29 cellular contexts compared by ENCODE assay signal in genomic region chr7:135770139-135770710, GRCh38. TPM values are rescaled to one million over a fixed set of nuclear protein-coding genes. Genes with fewer than 3 reads are reported as not detected.
A peak's percentile ranks its signal among the peaks of the same experiment; 100 is the strongest.
DNase-seq lines count a peak whose midpoint lies in the region; ATAC-seq and TF ChIP-seq lines count a peak whose summit lies in the region.
"Had no signal": no experiment of that assay in that cellular context is flagged by ENCODE, and none has a peak within 500 bp of the region (broad histone marks: within the 10 kb centered on the region; RNA-seq: fewer than 3 reads in every experiment).

No MANE protein-coding gene starts in this region.

- H3K79me1 ChIP-seq in H9 (ENCODE audit: insufficient read depth, low read depth, low read length, poor library complexity, severe bottlenecking): no peaks in the 10 kb centered on the region

- H3K4me2 ChIP-seq in H9 (ENCODE audit: insufficient read depth, insufficient read length, low read length): no peak overlapping the region
- H3K4me2 ChIP-seq: A549, hepatocyte had no signal

- no peak overlapping the region for H2BK12ac ChIP-seq in H9 (ENCODE audit: insufficient read length, low read depth, low read length)

- no peak overlapping the region for H4K91ac ChIP-seq in H9 (ENCODE audit: insufficient read length, low read depth, low read length)

- H3K4me1 ChIP-seq in left ventricle myocardium inferior (peaks cover 40% of the 10 kb centered on the region), thoracic aorta (ENCODE audit: control insufficient read depth in 1 of 2, low read depth in 2 of 2) (peaks cover 14 to 27% of the 10 kb centered on the region in 2 donors), H9 (ENCODE audit: insufficient read depth, low read length) (peaks cover 3% of the 10 kb centered on the region; the same call in 1 of the 2 replicates)
- H3K4me1 ChIP-seq: Peyer's patch, tibial nerve had no signal

- no peak overlapping the region for H3K9ac ChIP-seq in H9 (ENCODE audit: extremely low read depth, insufficient read length, low read length)

- H3K4ac ChIP-seq in H9 (ENCODE audit: low read depth, low read length): no peak overlapping the region

- H3K56ac ChIP-seq in H9 (ENCODE audit: insufficient read length, low read depth, low read length): no peak overlapping the region

- H2BK20ac ChIP-seq in H9 (ENCODE audit: low read depth, low read length, poor library complexity, severe bottlenecking): no peak overlapping the region

- H3T11ph ChIP-seq in H9 (ENCODE audit: low read length): no peak overlapping the region

- DNase-seq in left ventricle myocardium inferior (no peak), left ventricle myocardium superior (no peak), choroid plexus epithelial cell (ENCODE audit: low read depth) (peak; percentile 43), foreskin fibroblast (peak; percentile 73 to 90), thoracic aorta (ENCODE audit: low spot score) (no peak), H9 (no peak), dermis blood vessel endothelial cell (no peak)
- no peak for DNase-seq in stimulated activated naive CD4-positive, alpha-beta T cell (lab: John Stamatoyannopoulos, UW)
- DNase-seq: activated CD4-positive, alpha-beta T cell treated with anti-CD3 and anti-CD28 coated beads, Interleukin-2, amount 10 ng/mL, durations not matched to agents 7 days and 5 days; activated CD8-positive, alpha-beta memory T cell treated with anti-CD3 and anti-CD28 coated beads, Interleukin-2, amount 10 ng/mL, durations not matched to agents 7 days and 5 days; activated naive CD4-positive, alpha-beta T cell; activated T-cell treated with anti-CD3 and anti-CD28 coated beads, Interleukin-2, amount 50 U/mL, for 48 hours; amniotic stem cell; naive thymus-derived CD8-positive, alpha-beta T cell; NCI-H1092 treated with DMSO at 0.1 percent for 48 hours; NCI-H187 treated with DMSO at 0.1 percent for 48 hours; NCI-H226; NCI-H748 treated with DMSO at 0.1 percent for 48 hours; occipital lobe; Peyer's patch; SIG-M5; stomach; SW 1271; T-helper 9 cell had no signal

- no peaks in the 10 kb centered on the region for H3K36me3 ChIP-seq in left ventricle myocardium inferior
- H3K36me3 ChIP-seq in thoracic aorta: no peaks in the 10 kb centered on the region
- H3K36me3 ChIP-seq: Peyer's patch, stomach, tibial nerve had no signal

- H3K18ac ChIP-seq in H9 (ENCODE audit: insufficient read length, low read depth, low read length): no peak overlapping the region

- H3K4me3 ChIP-seq in left ventricle myocardium inferior (no peak overlapping the region), choroid plexus epithelial cell (ENCODE audit: low read depth, low read length) (no peak overlapping the region), foreskin fibroblast (ENCODE audit: low read depth in 1 of 2, low read length in 2 of 2) (no peak overlapping the region), thoracic aorta (no peak overlapping the region)
- H3K4me3 ChIP-seq: A549, hepatocyte, Peyer's patch, skin epidermis, stomach, tibial nerve had no signal

- no peak overlapping the region for H3K14ac ChIP-seq in H9 (ENCODE audit: insufficient read depth, low read length)

- no peak overlapping the region for H2BK15ac ChIP-seq in H9 (ENCODE audit: low read depth, low read length)

- H4K8ac ChIP-seq in H9 (replicated peaks; ENCODE audit: insufficient read length, low read depth, low read length): no peak overlapping the region

- H3K9me3 Mint-ChIP-seq in H9: no peaks in the 10 kb centered on the region
- H3K9me3 Mint-ChIP-seq: activated CD4-positive, alpha-beta T cell treated with anti-CD3 and anti-CD28 coated beads, Interleukin-2, amount 10 ng/mL, durations not matched to agents 7 days and 5 days; naive thymus-derived CD8-positive, alpha-beta T cell had no signal

- H3K36me3 Mint-ChIP-seq in H9 (ENCODE audit: insufficient read depth in 1 of 3, low read depth in 3 of 3): no peaks in the 10 kb centered on the region
- H3K36me3 Mint-ChIP-seq: activated CD8-positive, alpha-beta memory T cell treated with anti-CD3 and anti-CD28 coated beads, Interleukin-2, amount 10 ng/mL, durations not matched to agents 7 days and 5 days; naive thymus-derived CD8-positive, alpha-beta T cell had no signal

- WGBS in H9 (ENCODE audit: extremely low coverage, insufficient read length, low lambda C conversion rate): no CpG with 5 or more reads among the region's 6 CpGs

- H3K27ac ChIP-seq in left ventricle myocardium inferior (replicated peaks): peak overlapping the region; percentile 75
- H3K27ac ChIP-seq in thoracic aorta: peak overlapping the region; percentile 76 to 77
- H3K27ac ChIP-seq in H9 (ENCODE audit: insufficient read length, low read depth, low read length): no peak overlapping the region
- H3K27ac ChIP-seq: A549, hepatocyte, Peyer's patch, tibial nerve had no signal

- H3K23ac ChIP-seq in H9 (ENCODE audit: insufficient read length, low read depth, low read length): no peak overlapping the region

- H3K27me3 ChIP-seq in left ventricle myocardium inferior (ENCODE audit: low read depth) (no peaks in the 10 kb centered on the region), thoracic aorta (replicated peaks; ENCODE audit: insufficient read depth) (no peaks in the 10 kb centered on the region), H9 (ENCODE audit: insufficient read depth, low read length) (0 out of 2 replicates have a peak, but pooled peaks cover 1% of the 10 kb centered on the region)
- H3K27me3 ChIP-seq: hepatocyte, Peyer's patch, tibial nerve had no signal

- TF ChIP-seq CTCF in left ventricle myocardium inferior (IDR thresholded peaks at IDR 0.05; ENCODE audit: borderline replicate concordance) (no peak), choroid plexus epithelial cell (conservative IDR thresholded peaks at IDR 0.05; ENCODE audit: low read depth, low read length) (no peak), foreskin fibroblast (IDR thresholded peaks at IDR 0.05; ENCODE audit: low read depth, low read length) (no peak), thoracic aorta (IDR thresholded peaks at IDR 0.05) (no peak), H9 (conservative IDR thresholded peaks at IDR 0.05) (no peak)

- no peak overlapping the region for H2BK5ac ChIP-seq in H9 (ENCODE audit: insufficient read length, low read length)

- H3K27ac Mint-ChIP-seq in H9: no peak overlapping the region
- H3K27ac Mint-ChIP-seq: activated CD4-positive, alpha-beta T cell treated with anti-CD3 and anti-CD28 coated beads, Interleukin-2, amount 10 ng/mL, durations not matched to agents 7 days and 5 days; activated CD8-positive, alpha-beta memory T cell treated with anti-CD3 and anti-CD28 coated beads, Interleukin-2, amount 10 ng/mL, durations not matched to agents 7 days and 5 days; naive thymus-derived CD8-positive, alpha-beta T cell had no signal

- no peak overlapping the region for H3K4me3 Mint-ChIP-seq in H9
- H3K4me3 Mint-ChIP-seq: activated CD4-positive, alpha-beta T cell treated with anti-CD3 and anti-CD28 coated beads, Interleukin-2, amount 10 ng/mL, durations not matched to agents 7 days and 5 days; activated CD8-positive, alpha-beta memory T cell treated with anti-CD3 and anti-CD28 coated beads, Interleukin-2, amount 10 ng/mL, durations not matched to agents 7 days and 5 days; naive thymus-derived CD8-positive, alpha-beta T cell had no signal

- intact Hi-C loops in left ventricle myocardium inferior (cut with micrococcal nuclease) (no loop called here), left ventricle myocardium superior (cut with micrococcal nuclease) (no loop called here)

- H3K23me2 ChIP-seq in H9 (ENCODE audit: insufficient read length, low read depth, low read length, poor library complexity, severe bottlenecking): no peaks in the 10 kb centered on the region

- H2AK5ac ChIP-seq in H9 (ENCODE audit: insufficient read length, low read length): no peak overlapping the region

- H3K27me3 Mint-ChIP-seq in H9 (ENCODE audit: low read depth): no peaks in the 10 kb centered on the region

- H2BK120ac ChIP-seq in H9 (ENCODE audit: low read depth, low read length, poor library complexity, severe bottlenecking): no peak overlapping the region

- H4K20me1 ChIP-seq in H9 (ENCODE audit: control insufficient read depth, insufficient read depth, insufficient read length): no peaks in the 10 kb centered on the region

- ATAC-seq in left ventricle myocardium superior (no peak), thoracic aorta (ENCODE audit: insufficient number of reproducible peaks, low FRiP score, low read depth) (no peak)
- ATAC-seq: A549; activated CD8-positive, alpha-beta memory T cell treated with anti-CD3 and anti-CD28 coated beads, Interleukin-2, amount 10 ng/mL, durations not matched to agents 7 days and 5 days; naive thymus-derived CD8-positive, alpha-beta T cell had no signal

- H3K9me3 ChIP-seq in left ventricle myocardium inferior (replicated peaks): no peaks in the 10 kb centered on the region
- no peaks in the 10 kb centered on the region for H3K9me3 ChIP-seq in thoracic aorta
- no peaks in the 10 kb centered on the region for H3K9me3 ChIP-seq in H9 (ENCODE audit: control insufficient read depth, low read depth, low read length)
- H3K9me3 ChIP-seq: A549, Peyer's patch, stomach, tibial nerve had no signal

- H3K4me1 Mint-ChIP-seq in H9: peaks cover 38 to 50% of the 10 kb centered on the region in 2 experiments
- H3K4me1 Mint-ChIP-seq: activated CD4-positive, alpha-beta T cell treated with anti-CD3 and anti-CD28 coated beads, Interleukin-2, amount 10 ng/mL, durations not matched to agents 7 days and 5 days; activated CD8-positive, alpha-beta memory T cell treated with anti-CD3 and anti-CD28 coated beads, Interleukin-2, amount 10 ng/mL, durations not matched to agents 7 days and 5 days; naive thymus-derived CD8-positive, alpha-beta T cell had no signal

- no peak overlapping the region for H2AFZ ChIP-seq in H9 (ENCODE audit: low read length)
- H2AFZ ChIP-seq: hepatocyte had no signal

- no peaks in the 10 kb centered on the region for H3K79me2 ChIP-seq in H9 (ENCODE audit: insufficient read depth, low read length)
- H3K79me2 ChIP-seq: hepatocyte had no signal

- no peak overlapping the region for H4K5ac ChIP-seq in H9 (ENCODE audit: insufficient read length, low read depth, low read length)

RNA-seq across cellular contexts. Expression of gene FAM180A, which starts 21.6 kb away (rescaled TPM):
- total RNA-seq in left ventricle myocardium inferior (19.7 TPM), left ventricle myocardium superior (11.4 TPM), thoracic aorta (100 to 1,000 TPM in 1 of 2 donors, 10 to 100 TPM in 1; 79.1 to 133 TPM), H9 (2021) (not detected in 2 replicates), dermis blood vessel endothelial cell (not detected in 2 replicates)
- total RNA-seq: activated CD4-positive, alpha-beta T cell treated with anti-CD3 and anti-CD28 coated beads, Interleukin-2, amount 10 ng/mL, durations not matched to agents 7 days and 5 days; activated CD8-positive, alpha-beta memory T cell treated with anti-CD3 and anti-CD28 coated beads, Interleukin-2, amount 10 ng/mL, durations not matched to agents 7 days and 5 days; hepatocyte; naive thymus-derived CD8-positive, alpha-beta T cell; occipital lobe; pulmonary artery endothelial cell had no signal

RNA-seq across cellular contexts. Expression of gene SLC13A4, which starts 42.2 kb away (rescaled TPM):
- total RNA-seq in left ventricle myocardium inferior: 0.44 TPM
- 0.15 TPM for total RNA-seq in left ventricle myocardium superior
- 1 to 10 TPM; 2.0 to 2.1 TPM for total RNA-seq in thoracic aorta
- 2.0 and 3.5 TPM in 2 replicates for total RNA-seq in H9 (2021)
- total RNA-seq in dermis blood vessel endothelial cell: not detected in 2 replicates
- total RNA-seq: activated CD4-positive, alpha-beta T cell treated with anti-CD3 and anti-CD28 coated beads, Interleukin-2, amount 10 ng/mL, durations not matched to agents 7 days and 5 days; activated CD8-positive, alpha-beta memory T cell treated with anti-CD3 and anti-CD28 coated beads, Interleukin-2, amount 10 ng/mL, durations not matched to agents 7 days and 5 days; naive thymus-derived CD8-positive, alpha-beta T cell; Peyer's patch; pulmonary artery endothelial cell; stomach; tibial nerve had no signal

Comparison
In these comparisons a context has a peak if more than half of its experiments do, and no peak if none do; other contexts are left out.
1. DNase-seq: peak in choroid plexus epithelial cell (single experiment) and foreskin fibroblast (2 of 2); none in left ventricle myocardium inferior (single experiment), left ventricle myocardium superior (single experiment), thoracic aorta (single experiment), H9 (single experiment), dermis blood vessel endothelial cell (single experiment) and stimulated activated naive CD4-positive, alpha-beta T cell (0 of 6).
2. RNA of gene FAM180A, which starts 21.6 kb away (total RNA-seq): 79.1 to 133 TPM in thoracic aorta, 19.7 TPM in left ventricle myocardium inferior (single experiment) and 11.4 TPM in left ventricle myocardium superior (single experiment); not detected in H9 and not detected in dermis blood vessel endothelial cell; every median in the first group is over 10 times any median in the second.